ENCODE assay signal across 8 cellular contexts in genomic region chr12:89051065-89051677, GRCh38.
DNase-seq lines count a peak whose midpoint lies in the region; ATAC-seq and TF ChIP-seq lines count a peak whose summit lies in the region.

No MANE protein-coding gene starts in this region.

- H3K27me3 ChIP-seq in hepatocyte (no peaks in the 10 kb centered on the region), smooth muscle cell (ENCODE audit: low read depth) (no peaks in the 10 kb centered on the region)

- no peak overlapping the region for H3K4me2 ChIP-seq in hepatocyte
- no peak overlapping the region for H3K4me2 ChIP-seq in smooth muscle cell

- in situ Hi-C loops in astrocyte of the cerebellum (cut with HindIII; ENCODE audit: low sequenced_read_pairs) = no loop called here

- no peaks in the 10 kb centered on the region for H3K36me3 ChIP-seq in hepatocyte (replicated peaks; ENCODE audit: insufficient read depth, low read depth)
- H3K36me3 ChIP-seq in smooth muscle cell (ENCODE audit: low read depth) = no peaks in the 10 kb centered on the region

- ATAC-seq in GM18867 (IDR thresholded peaks at IDR 0.05; ENCODE audit: unreplicated experiment) = peak; percentile 83
- peak; percentile 86 for ATAC-seq in HG03342 (IDR thresholded peaks at IDR 0.05; ENCODE audit: unreplicated experiment)

- peaks cover 23% of the 10 kb centered on the region for H3K9me3 Mint-ChIP-seq in activated CD4-positive, alpha-beta memory T cell treated with anti-CD3 and anti-CD28 coated beads, Interleukin-2, amount 10 ng/mL, durations not matched to agents 7 days and 5 days

- H3K4me3 ChIP-seq in astrocyte of the cerebellum (ENCODE audit: low read depth, low read length) = no peak overlapping the region
- no peak overlapping the region for H3K4me3 ChIP-seq in hepatocyte
- H3K4me3 ChIP-seq in smooth muscle cell = no peak overlapping the region

- no peaks in the 10 kb centered on the region for H3F3A ChIP-seq in smooth muscle cell (ENCODE audit: low read depth)

- WGBS in hepatocyte (ENCODE audit: low lambda C conversion rate, missing lambda C conversion rate) = 2% methylated on average over 2 of the region's 2 CpGs
- 1% methylated on average over 2 of the region's 2 CpGs for WGBS in smooth muscle cell (ENCODE audit: low lambda C conversion rate)

- peaks cover 25% of the 10 kb centered on the region for H3K4me1 Mint-ChIP-seq in activated CD4-positive, alpha-beta memory T cell treated with anti-CD3 and anti-CD28 coated beads, Interleukin-2, amount 10 ng/mL, durations not matched to agents 7 days and 5 days

- H4K20me1 ChIP-seq in hepatocyte (ENCODE audit: insufficient read depth, poor library complexity, severe bottlenecking) (no peaks in the 10 kb centered on the region), smooth muscle cell (ENCODE audit: low read depth) (no peaks in the 10 kb centered on the region)

- CTCF ChIA-PET in activated CD4-positive, alpha-beta memory T cell treated with anti-CD3 and anti-CD28 coated beads, Interleukin-2, amount 10 ng/mL, durations not matched to agents 7 days and 5 days (lab: Charles Lee) = interaction anchor here (0.6 to 4.1 kb wide), 13 partner anchors 9 to 474 kb away, joined by 3 to 28 read pairs (median 7); partner anchors contain the start of gene DUSP6

- H3K9me3 ChIP-seq in hepatocyte (ENCODE audit: low read depth) = no peaks in the 10 kb centered on the region
- H3K9me3 ChIP-seq in smooth muscle cell (replicated peaks; ENCODE audit: low read depth) = no peaks in the 10 kb centered on the region

- H3K27me3 Mint-ChIP-seq in activated CD4-positive, alpha-beta memory T cell treated with anti-CD3 and anti-CD28 coated beads, Interleukin-2, amount 10 ng/mL, durations not matched to agents 7 days and 5 days = no peaks in the 10 kb centered on the region

- H3K9ac ChIP-seq in smooth muscle cell (ENCODE audit: low read depth) = no peak overlapping the region

- POLR2A ChIA-PET in activated CD4-positive, alpha-beta memory T cell treated with anti-CD3 and anti-CD28 coated beads, Interleukin-2, amount 10 ng/mL, durations not matched to agents 7 days and 5 days (lab: Charles Lee) = interaction anchor here (0.6 to 2.1 kb wide), 4 partner anchors 129 to 474 kb away, joined by 3 to 10 read pairs (median 3); partner anchors contain the start of gene DUSP6

- H3K36me3 Mint-ChIP-seq in activated CD4-positive, alpha-beta memory T cell treated with anti-CD3 and anti-CD28 coated beads, Interleukin-2, amount 10 ng/mL, durations not matched to agents 7 days and 5 days (ENCODE audit: low read depth) = peaks cover 26% of the 10 kb centered on the region

- no peak overlapping the region for H2AFZ ChIP-seq in hepatocyte
- H2AFZ ChIP-seq in smooth muscle cell (ENCODE audit: low read depth) = no peak overlapping the region

- H3K4me1 ChIP-seq in hepatocyte (ENCODE audit: insufficient read depth) = no peaks in the 10 kb centered on the region
- no peaks in the 10 kb centered on the region for H3K4me1 ChIP-seq in smooth muscle cell (ENCODE audit: low read depth)

- no peak overlapping the region for H3K27ac Mint-ChIP-seq in activated CD4-positive, alpha-beta memory T cell treated with anti-CD3 and anti-CD28 coated beads, Interleukin-2, amount 10 ng/mL, durations not matched to agents 7 days and 5 days

- TF ChIP-seq CTCF in astrocyte of the cerebellum (IDR thresholded peaks at IDR 0.05; ENCODE audit: low read depth, low read length, missing control alignments) (peak; percentile 88), hepatocyte (IDR thresholded peaks at IDR 0.05; ENCODE audit: poor library complexity) (peak; percentile 95), smooth muscle cell (IDR thresholded peaks at IDR 0.05; ENCODE audit: borderline replicate concordance, insufficient read depth, poor library complexity, severe bottlenecking) (peak; percentile 96)

- DNase-seq in COLO829 (ENCODE audit: low spot score) (peak; percentile 59), NCI-H345 treated with DMSO at 0.1 percent for 48 hours (lab: John Stamatoyannopoulos, UW; ENCODE audit: unreplicated experiment) (peak; percentile 27), astrocyte of the cerebellum (ENCODE audit: low read depth) (peak; percentile 64), hepatocyte (ENCODE audit: low spot score) (peak; percentile 68), smooth muscle cell (lab: John Stamatoyannopoulos, UW; ENCODE audit: unreplicated experiment) (no peak)
- DNase-seq in activated CD4-positive, alpha-beta memory T cell treated with anti-CD3 and anti-CD28 coated beads, Interleukin-2, amount 10 ng/mL, durations not matched to agents 7 days and 5 days = no peak

- H3K79me2 ChIP-seq in hepatocyte = no peaks in the 10 kb centered on the region
- H3K79me2 ChIP-seq in smooth muscle cell (ENCODE audit: low read depth) = no peaks in the 10 kb centered on the region

- no peak overlapping the region for H3K4me3 Mint-ChIP-seq in activated CD4-positive, alpha-beta memory T cell treated with anti-CD3 and anti-CD28 coated beads, Interleukin-2, amount 10 ng/mL, durations not matched to agents 7 days and 5 days

- H3K9me2 ChIP-seq in hepatocyte (replicated peaks; ENCODE audit: insufficient read depth) = no peaks in the 10 kb centered on the region

- no peak overlapping the region for H3K27ac ChIP-seq in hepatocyte
- H3K27ac ChIP-seq in smooth muscle cell (ENCODE audit: low read depth) = no peak overlapping the region

Comparison
In these comparisons a context has a peak if more than half of its experiments do, and no peak if none do; other contexts are left out.
1. DNase-seq: peak in COLO829 (single experiment), NCI-H345 treated with DMSO at 0.1 percent for 48 hours (single experiment), astrocyte of the cerebellum (single experiment) and hepatocyte (single experiment); none in smooth muscle cell (single experiment) and activated CD4-positive, alpha-beta memory T cell treated with anti-CD3 and anti-CD28 coated beads, Interleukin-2, amount 10 ng/mL, durations not matched to agents 7 days and 5 days (single experiment).
2. Peak in every context shown above with its lines, with median percentiles within 50 percentile points of each other: CTCF ChIP-seq.